In genomic region chr14:99119554-99119953, GRCh38 we compare ENCODE assay signal across 20 cellular contexts.
DNase-seq lines count a peak whose midpoint lies in the region; ATAC-seq and TF ChIP-seq lines count a peak whose summit lies in the region.
"Had no signal": no experiment of that assay in that cellular context is flagged by ENCODE, and none has a peak within 500 bp of the region (broad histone marks: within the 10 kb centered on the region; RNA-seq: fewer than 3 reads in every experiment).

No MANE protein-coding gene starts in this region.

- no peak overlapping the region for H3K23ac ChIP-seq in IMR-90 (ENCODE audit: low read depth, low read length)

- H3K4me1 ChIP-seq in IMR-90 (ENCODE audit: control insufficient read depth, insufficient read depth, low read length): no peaks in the 10 kb centered on the region
- H3K4me1 ChIP-seq in endodermal cell (ENCODE audit: control insufficient read depth, insufficient read depth, low read length): no peaks in the 10 kb centered on the region
- H3K4me1 ChIP-seq in prostate gland (replicated peaks): no peaks in the 10 kb centered on the region

- CTCF ChIA-PET in activated CD4-positive, alpha-beta memory T cell treated with anti-CD3 and anti-CD28 coated beads, Interleukin-2, amount 10 ng/mL, durations not matched to agents 7 days and 5 days (lab: Charles Lee): no interaction called here
- CTCF ChIA-PET in activated CD4-positive, alpha-beta memory T cell treated with anti-CD3 and anti-CD28 coated beads for 36 hours (lab: Charles Lee): no interaction called here
- CTCF ChIA-PET in IMR-90 (lab: Yijun Ruan, JAX): no interaction called here

- H2BK20ac ChIP-seq in IMR-90 (ENCODE audit: low read depth, low read length): no peak overlapping the region

- TF ChIP-seq RAD21 in IMR-90 (IDR thresholded peaks at IDR 0.05; ENCODE audit: low read length): no peak

- H3K36me3 Mint-ChIP-seq in activated CD4-positive, alpha-beta memory T cell treated with anti-CD3 and anti-CD28 coated beads, Interleukin-2, amount 10 ng/mL, durations not matched to agents 7 days and 5 days (ENCODE audit: low read depth): no peaks in the 10 kb centered on the region
- no peaks in the 10 kb centered on the region for H3K36me3 Mint-ChIP-seq in activated CD4-positive, alpha-beta memory T cell treated with anti-CD3 and anti-CD28 coated beads for 36 hours
- H3K36me3 Mint-ChIP-seq in endodermal cell (ENCODE audit: low read depth): no peaks in the 10 kb centered on the region

- H2BK15ac ChIP-seq in IMR-90 (ENCODE audit: low read depth, low read length): no peak overlapping the region

- intact Hi-C loops in activated CD4-positive, alpha-beta memory T cell treated with anti-CD3 and anti-CD28 coated beads for 36 hours (cut with micrococcal nuclease): no loop called here
- intact Hi-C loops in IMR-90 (cut with micrococcal nuclease) (no loop called here), prostate gland (cut with DNase I) (no loop called here)

- no peak overlapping the region for H3K4me3 ChIP-seq in IMR-90 (ENCODE audit: insufficient read depth, low read depth, low read length)
- no peak overlapping the region for H3K4me3 ChIP-seq in endodermal cell (ENCODE audit: low read length)
- no peak overlapping the region for H3K4me3 ChIP-seq in prostate gland

- no peak overlapping the region for H2AK9ac ChIP-seq in IMR-90 (replicated peaks; ENCODE audit: low read depth, low read length, poor library complexity)

- no peak overlapping the region for H4K91ac ChIP-seq in IMR-90 (ENCODE audit: insufficient read depth, low read depth, low read length)

- no peak overlapping the region for H4K5ac ChIP-seq in IMR-90 (ENCODE audit: low read depth, low read length)

- peak overlapping the region; percentile 21 for H2AFZ ChIP-seq in IMR-90 (replicated peaks; ENCODE audit: low read length, poor library complexity)

- TF ChIP-seq CTCF in IMR-90 (conservative IDR thresholded peaks at IDR 0.05; ENCODE audit: low read depth, low read length) (no peak), endodermal cell (conservative IDR thresholded peaks at IDR 0.05) (no peak), prostate gland (IDR thresholded peaks at IDR 0.05) (no peak)

- no peak overlapping the region for H2BK120ac ChIP-seq in IMR-90 (ENCODE audit: low read depth, low read length)

- no peaks in the 10 kb centered on the region for H3K4me1 Mint-ChIP-seq in activated CD4-positive, alpha-beta memory T cell treated with anti-CD3 and anti-CD28 coated beads, Interleukin-2, amount 10 ng/mL, durations not matched to agents 7 days and 5 days
- H3K4me1 Mint-ChIP-seq in activated CD4-positive, alpha-beta memory T cell treated with anti-CD3 and anti-CD28 coated beads for 36 hours (ENCODE audit: low read depth): peaks cover 4% of the 10 kb centered on the region
- H3K4me1 Mint-ChIP-seq in endodermal cell: peaks cover 4% of the 10 kb centered on the region

- H3K4ac ChIP-seq in IMR-90 (ENCODE audit: low read depth, low read length): no peak overlapping the region

- dilution Hi-C loops in IMR-90 (cut with HindIII; ENCODE audit: low sequenced_read_pairs, unreplicated experiment): no loop called here

- no peaks in the 10 kb centered on the region for H4K20me1 ChIP-seq in IMR-90 (ENCODE audit: insufficient read depth, low read length)

- TF ChIP-seq POLR2A in IMR-90 (IDR thresholded peaks at IDR 0.05; ENCODE audit: low read depth, low read length): no peak
- TF ChIP-seq POLR2A in prostate gland (IDR thresholded peaks at IDR 0.05): no peak

- H3K9me3 Mint-ChIP-seq in activated CD4-positive, alpha-beta memory T cell treated with anti-CD3 and anti-CD28 coated beads, Interleukin-2, amount 10 ng/mL, durations not matched to agents 7 days and 5 days: no peaks in the 10 kb centered on the region
- peaks cover 7% of the 10 kb centered on the region for H3K9me3 Mint-ChIP-seq in activated CD4-positive, alpha-beta memory T cell treated with anti-CD3 and anti-CD28 coated beads for 36 hours
- H3K9me3 Mint-ChIP-seq in endodermal cell: no peaks in the 10 kb centered on the region

- no peak overlapping the region for H3K27ac Mint-ChIP-seq in activated CD4-positive, alpha-beta memory T cell treated with anti-CD3 and anti-CD28 coated beads, Interleukin-2, amount 10 ng/mL, durations not matched to agents 7 days and 5 days
- H3K27ac Mint-ChIP-seq in activated CD4-positive, alpha-beta memory T cell treated with anti-CD3 and anti-CD28 coated beads for 36 hours: no peak overlapping the region
- no peak overlapping the region for H3K27ac Mint-ChIP-seq in endodermal cell
- H3K27ac Mint-ChIP-seq: CD4-positive, alpha-beta memory T cell; HFFc6 had no signal

- no peak for ATAC-seq in IMR-90 (ENCODE audit: low read depth)
- no peak for ATAC-seq in HG03354 (IDR thresholded peaks at IDR 0.05; ENCODE audit: poor library complexity, severe bottlenecking, unreplicated experiment)
- ATAC-seq: HepG2 had no signal

- in situ Hi-C loops in IMR-90 (cut with MboI; ENCODE audit: low sequenced_read_pairs): no loop called here

- H3K9ac ChIP-seq in IMR-90 (ENCODE audit: low read depth, low read length) (no peak overlapping the region), endodermal cell (ENCODE audit: extremely low read depth, low read length, poor library complexity, severe bottlenecking) (no peak overlapping the region)
- H3K9ac ChIP-seq: KMS-11 had no signal

- no peaks in the 10 kb centered on the region for H3K79me1 ChIP-seq in IMR-90 (ENCODE audit: low read depth in 1 of 2, low read length in 2 of 2)

- no peaks in the 10 kb centered on the region for H3K9me1 ChIP-seq in IMR-90 (ENCODE audit: insufficient read depth, low read length)

- no peak overlapping the region for H2BK5ac ChIP-seq in IMR-90 (ENCODE audit: low read depth, low read length, poor library complexity, severe bottlenecking)

- BruUV-seq in IMR-90 (replicated peaks; lab: Mats Ljungman, UMichigan): no TSS peak

- peaks cover 17% of the 10 kb centered on the region for H3K27me3 Mint-ChIP-seq in activated CD4-positive, alpha-beta memory T cell treated with anti-CD3 and anti-CD28 coated beads, Interleukin-2, amount 10 ng/mL, durations not matched to agents 7 days and 5 days
- H3K27me3 Mint-ChIP-seq in activated CD4-positive, alpha-beta memory T cell treated with anti-CD3 and anti-CD28 coated beads for 36 hours: peaks cover 4% of the 10 kb centered on the region
- peaks cover 31% of the 10 kb centered on the region for H3K27me3 Mint-ChIP-seq in endodermal cell (ENCODE audit: insufficient read depth)

- no peak overlapping the region for H3K14ac ChIP-seq in IMR-90 (replicated peaks; ENCODE audit: low read depth, low read length)

- peak; percentile 1 for DNase-seq in activated CD4-positive, alpha-beta memory T cell treated with anti-CD3 and anti-CD28 coated beads, Interleukin-2, amount 10 ng/mL, durations not matched to agents 7 days and 5 days
- no peak for DNase-seq in activated CD4-positive, alpha-beta memory T cell treated with anti-CD3 and anti-CD28 coated beads for 36 hours
- no peak for DNase-seq in IMR-90
- peak; percentile 34 for DNase-seq in endodermal cell
- DNase-seq in ureter (ENCODE audit: low spot score): peak; percentile 10
- no peak for DNase-seq in prostate gland (ENCODE audit: low spot score)
- no peak for DNase-seq in pons (ENCODE audit: low spot score)
- DNase-seq: 8988T; CD4-positive, alpha-beta memory T cell; DND-41; GOT3; HFFc6; NCI-H1436; NCI-H2081; NCI-H226; NK-92 treated with Interleukin-12 subunit alpha and Interleukin-12 subunit beta, amount 100 ng/mL, for 24 hours; SIG-M5 had no signal

- H3K56ac ChIP-seq in IMR-90 (ENCODE audit: extremely low read depth, insufficient read depth, low read length): no peak overlapping the region

- H3K9me3 ChIP-seq in IMR-90 (ENCODE audit: control insufficient read depth, insufficient read depth, low read length) (peaks cover 47% of the 10 kb centered on the region), endodermal cell (ENCODE audit: control insufficient read depth, low read length) (no peaks in the 10 kb centered on the region), prostate gland (no peaks in the 10 kb centered on the region)

- H3K4me3 Mint-ChIP-seq in activated CD4-positive, alpha-beta memory T cell treated with anti-CD3 and anti-CD28 coated beads, Interleukin-2, amount 10 ng/mL, durations not matched to agents 7 days and 5 days: no peak overlapping the region
- H3K4me3 Mint-ChIP-seq in activated CD4-positive, alpha-beta memory T cell treated with anti-CD3 and anti-CD28 coated beads for 36 hours: no peak overlapping the region
- H3K4me3 Mint-ChIP-seq in endodermal cell: no peak overlapping the region
- H3K4me3 Mint-ChIP-seq: HFFc6 had no signal

- no peak overlapping the region for H3K18ac ChIP-seq in IMR-90 (ENCODE audit: low read depth, low read length)

- 60% methylated on average over 2 of the region's 4 CpGs; no CpG with 5 or more reads in 1 of the 2 experiments for WGBS in IMR-90 (ENCODE audit: extremely low coverage in 2 of 2, insufficient read length in 1 of 2), 2 experiments
- WGBS in endodermal cell (ENCODE audit: insufficient coverage in 1 of 2, insufficient read length in 1 of 2), 2 experiments: 89 to 100% methylated on average over 2 to 4 of the region's 4 CpGs
- WGBS in prostate gland: 57% methylated on average over 4 of the region's 4 CpGs

- no peak overlapping the region for H3K27ac ChIP-seq in IMR-90 (ENCODE audit: insufficient read depth, low read length)
- H3K27ac ChIP-seq in endodermal cell (ENCODE audit: low read depth, low read length): no peak overlapping the region
- H3K27ac ChIP-seq in prostate gland: no peak overlapping the region
- H3K27ac ChIP-seq: KMS-11 had no signal

- H3K27me3 ChIP-seq in IMR-90 (ENCODE audit: control insufficient read depth, insufficient read depth, low read length): no peaks in the 10 kb centered on the region
- peaks cover 5% of the 10 kb centered on the region for H3K27me3 ChIP-seq in endodermal cell (ENCODE audit: control insufficient read depth, insufficient read depth, low read length, poor library complexity, severe bottlenecking)
- peaks cover 7% of the 10 kb centered on the region for H3K27me3 ChIP-seq in prostate gland (replicated peaks; ENCODE audit: insufficient read depth)

- no peaks in the 10 kb centered on the region for H3K36me3 ChIP-seq in IMR-90 (ENCODE audit: control insufficient read depth, insufficient read depth, low read length)
- H3K36me3 ChIP-seq in endodermal cell (ENCODE audit: control insufficient read depth, insufficient read depth, low read length): no peaks in the 10 kb centered on the region
- no peaks in the 10 kb centered on the region for H3K36me3 ChIP-seq in prostate gland

- H2AK5ac ChIP-seq in IMR-90 (ENCODE audit: low read depth, low read length): no peak overlapping the region

- H4K8ac ChIP-seq in IMR-90 (ENCODE audit: low read depth in 2 of 2, low read length in 2 of 2): no peak overlapping the region

- POLR2A ChIA-PET in activated CD4-positive, alpha-beta memory T cell treated with anti-CD3 and anti-CD28 coated beads, Interleukin-2, amount 10 ng/mL, durations not matched to agents 7 days and 5 days (lab: Charles Lee): no interaction called here
- POLR2A ChIA-PET in activated CD4-positive, alpha-beta memory T cell treated with anti-CD3 and anti-CD28 coated beads for 36 hours (lab: Charles Lee): no interaction called here
- POLR2A ChIA-PET in IMR-90 (lab: Charles Lee; ENCODE audit: unreplicated experiment): no interaction called here

- no peak overlapping the region for H3K4me2 ChIP-seq in IMR-90 (ENCODE audit: low read depth, low read length)
- H3K4me2 ChIP-seq: KMS-11 had no signal

TF ChIP-seq in IMR-90, 13 proteins besides CTCF, POLR2A, EP300 and RAD21 (continues in another document):
- no peak for TF ChIP-seq NFE2L2 (IDR thresholded peaks at IDR 0.05; ENCODE audit: low read depth, low read length)

Comparison
In these comparisons a context has a peak if more than half of its experiments do, and no peak if none do; other contexts are left out.
1. DNase-seq: peak in activated CD4-positive, alpha-beta memory T cell treated with anti-CD3 and anti-CD28 coated beads, Interleukin-2, amount 10 ng/mL, durations not matched to agents 7 days and 5 days (single experiment), endodermal cell (single experiment) and ureter (single experiment); none in activated CD4-positive, alpha-beta memory T cell treated with anti-CD3 and anti-CD28 coated beads for 36 hours (single experiment), IMR-90 (single experiment), prostate gland (single experiment) and pons (single experiment).